1 cellular context compared by ENCODE assay signal in the genomic region with DNA sequence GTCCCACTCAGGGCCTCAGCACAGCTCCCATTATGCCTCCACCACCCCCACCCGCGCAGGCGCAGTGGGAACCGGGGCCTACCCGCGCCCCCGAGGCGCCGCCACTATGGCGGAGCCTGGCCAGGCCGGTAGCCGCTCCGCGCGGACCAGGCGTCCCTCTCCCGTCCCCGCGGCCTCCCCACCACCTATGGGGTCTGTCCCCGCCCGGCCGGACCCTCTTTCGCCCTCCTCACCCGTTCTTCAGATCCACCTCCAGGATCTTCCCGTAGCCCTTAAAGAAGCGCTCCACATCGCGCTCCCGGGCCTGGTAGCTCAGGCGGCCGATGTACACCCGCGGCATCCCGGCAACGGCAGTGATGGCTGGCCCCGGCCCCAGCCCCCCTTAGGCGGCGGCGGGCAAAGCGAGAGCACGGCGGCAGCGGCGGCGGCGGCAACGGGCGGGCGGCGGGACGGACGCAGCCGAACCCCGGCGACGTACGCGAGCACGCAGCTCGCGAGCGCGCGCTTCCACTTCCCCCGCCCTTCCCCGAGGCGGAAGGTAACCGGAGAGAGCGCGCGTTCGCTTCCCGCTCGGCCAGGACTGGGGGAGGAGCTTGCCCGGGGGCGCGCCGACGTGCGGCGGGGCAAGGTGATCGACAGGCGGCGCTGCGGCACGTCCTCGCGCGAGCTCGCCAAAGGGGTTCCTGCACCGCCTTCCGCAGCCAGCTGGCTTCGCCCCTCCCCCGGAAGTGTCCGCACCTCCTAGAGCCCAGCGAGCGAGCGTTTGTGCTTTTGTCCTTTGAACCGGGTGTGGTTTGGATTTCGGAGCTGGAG.
TF ChIP-seq lines count a peak whose summit lies in the region.

A gene (minus strand): TSS at position 488 of the 813 bp plus-strand sequence. CDS start 148 bp downstream, at position 340.

TF ChIP-seq in K562, 482 proteins besides CTCF, POLR2A, EP300 and RAD21 (continued from another document and continues in another):
- TF ChIP-seq, protein P1, sequence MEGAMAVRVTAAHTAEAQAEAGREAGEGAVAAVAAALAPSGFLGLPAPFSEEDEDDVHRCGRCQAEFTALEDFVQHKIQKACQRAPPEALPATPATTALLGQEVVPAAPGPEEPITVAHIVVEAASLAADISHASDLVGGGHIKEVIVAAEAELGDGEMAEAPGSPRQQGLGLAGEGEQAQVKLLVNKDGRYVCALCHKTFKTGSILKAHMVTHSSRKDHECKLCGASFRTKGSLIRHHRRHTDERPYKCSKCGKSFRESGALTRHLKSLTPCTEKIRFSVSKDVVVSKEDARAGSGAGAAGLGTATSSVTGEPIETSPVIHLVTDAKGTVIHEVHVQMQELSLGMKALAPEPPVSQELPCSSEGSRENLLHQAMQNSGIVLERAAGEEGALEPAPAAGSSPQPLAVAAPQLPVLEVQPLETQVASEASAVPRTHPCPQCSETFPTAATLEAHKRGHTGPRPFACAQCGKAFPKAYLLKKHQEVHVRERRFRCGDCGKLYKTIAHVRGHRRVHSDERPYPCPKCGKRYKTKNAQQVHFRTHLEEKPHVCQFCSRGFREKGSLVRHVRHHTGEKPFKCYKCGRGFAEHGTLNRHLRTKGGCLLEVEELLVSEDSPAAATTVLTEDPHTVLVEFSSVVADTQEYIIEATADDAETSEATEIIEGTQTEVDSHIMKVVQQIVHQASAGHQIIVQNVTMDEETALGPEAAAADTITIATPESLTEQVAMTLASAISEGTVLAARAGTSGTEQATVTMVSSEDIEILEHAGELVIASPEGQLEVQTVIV (CRISPR knock-in tag; IDR thresholded peaks at IDR 0.05; ENCODE audit: borderline replicate concordance), result no peak
- TF ChIP-seq OTX1 (CRISPR knock-in tag; IDR thresholded peaks at IDR 0.05) (peak; percentile 88), XRCC5 (IDR thresholded peaks at IDR 0.05; ENCODE audit: low read depth, low read length) (peak; percentile 95), RNF2 (IDR thresholded peaks at IDR 0.05) (peak; percentile 59), SREBF2 (CRISPR knock-in tag; IDR thresholded peaks at IDR 0.05) (no peak), PYGO2 (tag; IDR thresholded peaks at IDR 0.05) (no peak), CHD4 (IDR thresholded peaks at IDR 0.05; ENCODE audit: insufficient read depth, insufficient replicate concordance, low read depth, low read length, poor library complexity, severe bottlenecking) (no peak), JUN (IDR thresholded peaks at IDR 0.05; ENCODE audit: borderline replicate concordance, low read depth, low read length) (no peak), JUN (CRISPR knock-in tag; IDR thresholded peaks at IDR 0.05; ENCODE audit: borderline replicate concordance) (peak; percentile 69; the same call in 1 of the 2 replicates), ZNF224 (CRISPR knock-in tag; IDR thresholded peaks at IDR 0.05) (0 out of 2 replicates have a peak, but pooled peaks have one; percentile 51), SIN3B (IDR thresholded peaks at IDR 0.05; ENCODE audit: low read depth) (peak; percentile 47; the same call in 1 of the 2 replicates), NELFE (IDR thresholded peaks at IDR 0.05; ENCODE audit: insufficient read depth, insufficient read length) (no peak), NCOA6 (IDR thresholded peaks at IDR 0.05) (no peak), HDGF (IDR thresholded peaks at IDR 0.05) (no peak), GABPB1 (CRISPR knock-in tag; IDR thresholded peaks at IDR 0.05) (peak; percentile 93), POLR2AphosphoS2 (IDR thresholded peaks at IDR 0.05; ENCODE audit: low read length) (no peak), HCFC1 (IDR thresholded peaks at IDR 0.05; ENCODE audit: low read depth, low read length) (peak; percentile 71), HDAC3 (IDR thresholded peaks at IDR 0.05; ENCODE audit: borderline replicate concordance, partially characterized antibody) (no peak), GATAD2A (IDR thresholded peaks at IDR 0.05) (no peak), SMARCB1 (IDR thresholded peaks at IDR 0.05; ENCODE audit: insufficient read length, low read depth) (no peak), KLF1 (tag; IDR thresholded peaks at IDR 0.05) (peak; percentile 80; the same call in 1 of the 2 replicates), RB1 (IDR thresholded peaks at IDR 0.05; ENCODE audit: low read depth) (peak; percentile 100), ZFP30 (CRISPR knock-in tag; IDR thresholded peaks at IDR 0.05; ENCODE audit: borderline replicate concordance) (no peak), ZNF644 (tag; IDR thresholded peaks at IDR 0.05; ENCODE audit: low read depth) (no peak; the same call in 1 of the 2 replicates), CCAR2 (IDR thresholded peaks at IDR 0.05; ENCODE audit: low read depth, low read length) (no peak), NEUROD1 (IDR thresholded peaks at IDR 0.05; ENCODE audit: borderline replicate concordance, low read depth, low read length, partially characterized antibody) (peak; percentile 82), KLF6 (CRISPR knock-in tag; IDR thresholded peaks at IDR 0.05; ENCODE audit: borderline replicate concordance) (peak; percentile 88; the same call in 1 of the 2 replicates)
- TF ChIP-seq, protein P2, sequence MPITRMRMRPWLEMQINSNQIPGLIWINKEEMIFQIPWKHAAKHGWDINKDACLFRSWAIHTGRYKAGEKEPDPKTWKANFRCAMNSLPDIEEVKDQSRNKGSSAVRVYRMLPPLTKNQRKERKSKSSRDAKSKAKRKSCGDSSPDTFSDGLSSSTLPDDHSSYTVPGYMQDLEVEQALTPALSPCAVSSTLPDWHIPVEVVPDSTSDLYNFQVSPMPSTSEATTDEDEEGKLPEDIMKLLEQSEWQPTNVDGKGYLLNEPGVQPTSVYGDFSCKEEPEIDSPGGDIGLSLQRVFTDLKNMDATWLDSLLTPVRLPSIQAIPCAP (CRISPR knock-in tag; IDR thresholded peaks at IDR 0.05; ENCODE audit: borderline replicate concordance), result no peak
- TF ChIP-seq, protein P3, sequence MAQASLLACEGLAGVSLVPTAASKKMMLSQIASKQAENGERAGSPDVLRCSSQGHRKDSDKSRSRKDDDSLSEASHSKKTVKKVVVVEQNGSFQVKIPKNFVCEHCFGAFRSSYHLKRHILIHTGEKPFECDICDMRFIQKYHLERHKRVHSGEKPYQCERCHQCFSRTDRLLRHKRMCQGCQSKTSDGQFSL (CRISPR knock-in tag; IDR thresholded peaks at IDR 0.05), result peak; percentile 39; the same call in 1 of the 2 replicates
- TF ChIP-seq, protein P3 (tag; IDR thresholded peaks at IDR 0.05), result peak in 1 of 2 experiments; percentile 75; a peak in 1 of 4 replicates
- TF ChIP-seq, protein P4, sequence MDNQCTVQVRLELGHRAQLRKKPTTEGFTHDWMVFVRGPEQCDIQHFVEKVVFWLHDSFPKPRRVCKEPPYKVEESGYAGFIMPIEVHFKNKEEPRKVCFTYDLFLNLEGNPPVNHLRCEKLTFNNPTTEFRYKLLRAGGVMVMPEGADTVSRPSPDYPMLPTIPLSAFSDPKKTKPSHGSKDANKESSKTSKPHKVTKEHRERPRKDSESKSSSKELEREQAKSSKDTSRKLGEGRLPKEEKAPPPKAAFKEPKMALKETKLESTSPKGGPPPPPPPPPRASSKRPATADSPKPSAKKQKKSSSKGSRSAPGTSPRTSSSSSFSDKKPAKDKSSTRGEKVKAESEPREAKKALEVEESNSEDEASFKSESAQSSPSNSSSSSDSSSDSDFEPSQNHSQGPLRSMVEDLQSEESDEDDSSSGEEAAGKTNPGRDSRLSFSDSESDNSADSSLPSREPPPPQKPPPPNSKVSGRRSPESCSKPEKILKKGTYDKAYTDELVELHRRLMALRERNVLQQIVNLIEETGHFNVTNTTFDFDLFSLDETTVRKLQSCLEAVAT (IDR thresholded peaks at IDR 0.05), result peak; percentile 57 to 68; a peak in 2 of 4 replicates
- TF ChIP-seq, protein P5, sequence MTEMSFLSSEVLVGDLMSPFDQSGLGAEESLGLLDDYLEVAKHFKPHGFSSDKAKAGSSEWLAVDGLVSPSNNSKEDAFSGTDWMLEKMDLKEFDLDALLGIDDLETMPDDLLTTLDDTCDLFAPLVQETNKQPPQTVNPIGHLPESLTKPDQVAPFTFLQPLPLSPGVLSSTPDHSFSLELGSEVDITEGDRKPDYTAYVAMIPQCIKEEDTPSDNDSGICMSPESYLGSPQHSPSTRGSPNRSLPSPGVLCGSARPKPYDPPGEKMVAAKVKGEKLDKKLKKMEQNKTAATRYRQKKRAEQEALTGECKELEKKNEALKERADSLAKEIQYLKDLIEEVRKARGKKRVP (CRISPR knock-in tag; IDR thresholded peaks at IDR 0.05), result 0 out of 2 replicates have a peak, but pooled peaks have one; percentile 13
- TF ChIP-seq, protein P6, sequence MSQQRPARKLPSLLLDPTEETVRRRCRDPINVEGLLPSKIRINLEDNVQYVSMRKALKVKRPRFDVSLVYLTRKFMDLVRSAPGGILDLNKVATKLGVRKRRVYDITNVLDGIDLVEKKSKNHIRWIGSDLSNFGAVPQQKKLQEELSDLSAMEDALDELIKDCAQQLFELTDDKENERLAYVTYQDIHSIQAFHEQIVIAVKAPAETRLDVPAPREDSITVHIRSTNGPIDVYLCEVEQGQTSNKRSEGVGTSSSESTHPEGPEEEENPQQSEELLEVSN (IDR thresholded peaks at IDR 0.05; ENCODE audit: borderline replicate concordance in 1 of 2, extremely low read depth in 1 of 2, insufficient read depth in 1 of 2, insufficient read length in 1 of 2, low read depth in 1 of 2, low read length in 1 of 2, poor library complexity in 1 of 2, severe bottlenecking in 1 of 2), result peak; percentile 82 to 95
- TF ChIP-seq, protein P7, sequence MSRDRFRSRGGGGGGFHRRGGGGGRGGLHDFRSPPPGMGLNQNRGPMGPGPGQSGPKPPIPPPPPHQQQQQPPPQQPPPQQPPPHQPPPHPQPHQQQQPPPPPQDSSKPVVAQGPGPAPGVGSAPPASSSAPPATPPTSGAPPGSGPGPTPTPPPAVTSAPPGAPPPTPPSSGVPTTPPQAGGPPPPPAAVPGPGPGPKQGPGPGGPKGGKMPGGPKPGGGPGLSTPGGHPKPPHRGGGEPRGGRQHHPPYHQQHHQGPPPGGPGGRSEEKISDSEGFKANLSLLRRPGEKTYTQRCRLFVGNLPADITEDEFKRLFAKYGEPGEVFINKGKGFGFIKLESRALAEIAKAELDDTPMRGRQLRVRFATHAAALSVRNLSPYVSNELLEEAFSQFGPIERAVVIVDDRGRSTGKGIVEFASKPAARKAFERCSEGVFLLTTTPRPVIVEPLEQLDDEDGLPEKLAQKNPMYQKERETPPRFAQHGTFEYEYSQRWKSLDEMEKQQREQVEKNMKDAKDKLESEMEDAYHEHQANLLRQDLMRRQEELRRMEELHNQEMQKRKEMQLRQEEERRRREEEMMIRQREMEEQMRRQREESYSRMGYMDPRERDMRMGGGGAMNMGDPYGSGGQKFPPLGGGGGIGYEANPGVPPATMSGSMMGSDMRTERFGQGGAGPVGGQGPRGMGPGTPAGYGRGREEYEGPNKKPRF (IDR thresholded peaks at IDR 0.05; ENCODE audit: low read depth, low read length), result no peak
- TF ChIP-seq, protein P8, sequence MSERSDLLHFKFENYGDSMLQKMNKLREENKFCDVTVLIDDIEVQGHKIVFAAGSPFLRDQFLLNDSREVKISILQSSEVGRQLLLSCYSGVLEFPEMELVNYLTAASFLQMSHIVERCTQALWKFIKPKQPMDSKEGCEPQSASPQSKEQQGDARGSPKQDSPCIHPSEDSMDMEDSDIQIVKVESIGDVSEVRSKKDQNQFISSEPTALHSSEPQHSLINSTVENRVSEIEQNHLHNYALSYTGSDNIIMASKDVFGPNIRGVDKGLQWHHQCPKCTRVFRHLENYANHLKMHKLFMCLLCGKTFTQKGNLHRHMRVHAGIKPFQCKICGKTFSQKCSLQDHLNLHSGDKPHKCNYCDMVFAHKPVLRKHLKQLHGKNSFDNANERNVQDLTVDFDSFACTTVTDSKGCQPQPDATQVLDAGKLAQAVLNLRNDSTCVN (CRISPR knock-in tag; IDR thresholded peaks at IDR 0.05), result peak; percentile 91; the same call in 1 of the 2 replicates
- TF ChIP-seq, protein P9, sequence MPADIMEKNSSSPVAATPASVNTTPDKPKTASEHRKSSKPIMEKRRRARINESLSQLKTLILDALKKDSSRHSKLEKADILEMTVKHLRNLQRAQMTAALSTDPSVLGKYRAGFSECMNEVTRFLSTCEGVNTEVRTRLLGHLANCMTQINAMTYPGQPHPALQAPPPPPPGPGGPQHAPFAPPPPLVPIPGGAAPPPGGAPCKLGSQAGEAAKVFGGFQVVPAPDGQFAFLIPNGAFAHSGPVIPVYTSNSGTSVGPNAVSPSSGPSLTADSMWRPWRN (IDR thresholded peaks at IDR 0.05; ENCODE audit: low read depth), result no peak
- TF ChIP-seq, protein P10, sequence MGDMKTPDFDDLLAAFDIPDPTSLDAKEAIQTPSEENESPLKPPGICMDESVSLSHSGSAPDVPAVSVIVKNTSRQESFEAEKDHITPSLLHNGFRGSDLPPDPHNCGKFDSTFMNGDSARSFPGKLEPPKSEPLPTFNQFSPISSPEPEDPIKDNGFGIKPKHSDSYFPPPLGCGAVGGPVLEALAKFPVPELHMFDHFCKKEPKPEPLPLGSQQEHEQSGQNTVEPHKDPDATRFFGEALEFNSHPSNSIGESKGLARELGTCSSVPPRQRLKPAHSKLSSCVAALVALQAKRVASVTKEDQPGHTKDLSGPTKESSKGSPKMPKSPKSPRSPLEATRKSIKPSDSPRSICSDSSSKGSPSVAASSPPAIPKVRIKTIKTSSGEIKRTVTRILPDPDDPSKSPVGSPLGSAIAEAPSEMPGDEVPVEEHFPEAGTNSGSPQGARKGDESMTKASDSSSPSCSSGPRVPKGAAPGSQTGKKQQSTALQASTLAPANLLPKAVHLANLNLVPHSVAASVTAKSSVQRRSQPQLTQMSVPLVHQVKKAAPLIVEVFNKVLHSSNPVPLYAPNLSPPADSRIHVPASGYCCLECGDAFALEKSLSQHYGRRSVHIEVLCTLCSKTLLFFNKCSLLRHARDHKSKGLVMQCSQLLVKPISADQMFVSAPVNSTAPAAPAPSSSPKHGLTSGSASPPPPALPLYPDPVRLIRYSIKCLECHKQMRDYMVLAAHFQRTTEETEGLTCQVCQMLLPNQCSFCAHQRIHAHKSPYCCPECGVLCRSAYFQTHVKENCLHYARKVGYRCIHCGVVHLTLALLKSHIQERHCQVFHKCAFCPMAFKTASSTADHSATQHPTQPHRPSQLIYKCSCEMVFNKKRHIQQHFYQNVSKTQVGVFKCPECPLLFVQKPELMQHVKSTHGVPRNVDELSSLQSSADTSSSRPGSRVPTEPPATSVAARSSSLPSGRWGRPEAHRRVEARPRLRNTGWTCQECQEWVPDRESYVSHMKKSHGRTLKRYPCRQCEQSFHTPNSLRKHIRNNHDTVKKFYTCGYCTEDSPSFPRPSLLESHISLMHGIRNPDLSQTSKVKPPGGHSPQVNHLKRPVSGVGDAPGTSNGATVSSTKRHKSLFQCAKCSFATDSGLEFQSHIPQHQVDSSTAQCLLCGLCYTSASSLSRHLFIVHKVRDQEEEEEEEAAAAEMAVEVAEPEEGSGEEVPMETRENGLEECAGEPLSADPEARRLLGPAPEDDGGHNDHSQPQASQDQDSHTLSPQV (IDR thresholded peaks at IDR 0.05), result peak; percentile 89
- TF ChIP-seq, protein P11, sequence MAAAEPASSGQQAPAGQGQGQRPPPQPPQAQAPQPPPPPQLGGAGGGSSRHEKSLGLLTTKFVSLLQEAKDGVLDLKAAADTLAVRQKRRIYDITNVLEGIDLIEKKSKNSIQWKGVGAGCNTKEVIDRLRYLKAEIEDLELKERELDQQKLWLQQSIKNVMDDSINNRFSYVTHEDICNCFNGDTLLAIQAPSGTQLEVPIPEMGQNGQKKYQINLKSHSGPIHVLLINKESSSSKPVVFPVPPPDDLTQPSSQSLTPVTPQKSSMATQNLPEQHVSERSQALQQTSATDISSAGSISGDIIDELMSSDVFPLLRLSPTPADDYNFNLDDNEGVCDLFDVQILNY (CRISPR knock-in tag; IDR thresholded peaks at IDR 0.05), result peak; percentile 14; the same call in 1 of the 2 replicates
